15 cellular contexts compared by ENCODE assay signal in the genomic region with DNA sequence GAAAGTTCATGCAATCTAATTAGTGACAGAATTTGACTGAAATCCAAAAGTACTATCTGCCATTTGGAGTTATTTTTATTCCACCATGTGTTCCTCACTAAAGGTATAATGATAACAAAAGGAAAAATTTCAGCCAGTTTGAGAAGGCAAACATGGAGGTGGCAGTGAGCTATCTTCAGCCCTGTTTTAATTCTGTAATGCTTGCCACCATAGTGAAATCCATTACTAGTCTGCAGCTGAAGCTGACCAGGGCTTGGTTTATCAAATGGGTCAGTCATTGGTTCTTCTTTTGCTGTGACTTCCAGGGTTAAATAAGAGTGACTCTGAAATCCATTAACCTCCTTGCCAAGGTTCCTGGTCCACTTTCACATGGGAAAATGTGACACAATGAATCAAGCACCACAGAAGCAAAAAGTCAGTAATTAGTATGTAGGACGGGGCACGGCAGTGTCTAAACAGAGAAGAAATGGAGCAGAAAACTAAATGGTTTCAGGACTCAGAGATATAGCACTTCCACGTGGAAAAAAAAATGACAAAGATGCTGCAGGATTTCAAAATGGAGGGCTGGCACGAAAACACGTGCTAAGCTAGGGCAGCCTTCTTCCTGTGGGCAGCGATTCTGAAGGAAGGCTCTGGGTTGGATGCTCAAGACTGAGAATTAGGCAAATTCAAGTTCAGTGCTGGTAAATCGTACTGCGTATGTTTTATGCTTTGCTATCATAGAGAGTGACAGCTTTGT.
DNase-seq lines count a peak whose midpoint lies in the region; ATAC-seq and TF ChIP-seq lines count a peak whose summit lies in the region.
"Had no signal": no experiment of that assay in that cellular context is flagged by ENCODE, and none has a peak within 500 bp of the region (broad histone marks: within the 10 kb centered on the region; RNA-seq: fewer than 3 reads in every experiment).

No MANE protein-coding gene starts in this region.

- no peaks in the 10 kb centered on the region for H3K9me3 ChIP-seq in smooth muscle cell (replicated peaks; ENCODE audit: low read depth)
- H3K9me3 ChIP-seq: A549; BLaER1 treated with 17β-estradiol and CSF1 and Interleukin-3, amounts not matched to agents 10 nM and 100 nM had no signal

- H3K9me3 Mint-ChIP-seq in nephron progenitor cell = no peaks in the 10 kb centered on the region
- no peaks in the 10 kb centered on the region for H3K9me3 Mint-ChIP-seq in natural killer cell treated with Interleukin-12 subunit alpha and Interleukin-12 subunit beta and Interleukin-15 and Interleukin-18, amount 100 ng/mL, for 72 hours
- H3K9me3 Mint-ChIP-seq: CD4-positive, CD25-positive, alpha-beta regulatory T cell; H9 had no signal

- H4K20me1 ChIP-seq in smooth muscle cell (ENCODE audit: low read depth) = no peaks in the 10 kb centered on the region
- H4K20me1 ChIP-seq: BLaER1 treated with 17β-estradiol and CSF1 and Interleukin-3, amounts not matched to agents 10 nM and 100 nM had no signal

- no peak for TF ChIP-seq CTCF in nephron progenitor cell (IDR thresholded peaks at IDR 0.05)
- no peak for TF ChIP-seq CTCF in smooth muscle cell (IDR thresholded peaks at IDR 0.05; ENCODE audit: borderline replicate concordance, insufficient read depth, poor library complexity, severe bottlenecking)

- H3K27ac Mint-ChIP-seq in nephron progenitor cell = peak overlapping the region; percentile 76
- no peak overlapping the region for H3K27ac Mint-ChIP-seq in natural killer cell treated with Interleukin-12 subunit alpha and Interleukin-12 subunit beta and Interleukin-15 and Interleukin-18, amount 100 ng/mL, for 72 hours
- H3K27ac Mint-ChIP-seq: CD4-positive, CD25-positive, alpha-beta regulatory T cell; H9 had no signal

- no peak overlapping the region for H3K4me3 Mint-ChIP-seq in nephron progenitor cell
- no peak overlapping the region for H3K4me3 Mint-ChIP-seq in natural killer cell treated with Interleukin-12 subunit alpha and Interleukin-12 subunit beta and Interleukin-15 and Interleukin-18, amount 100 ng/mL, for 72 hours
- H3K4me3 Mint-ChIP-seq: CD4-positive, CD25-positive, alpha-beta regulatory T cell; H9 had no signal

- H3K4me2 ChIP-seq in smooth muscle cell = no peak overlapping the region
- H3K4me2 ChIP-seq: A549; BLaER1 treated with 17β-estradiol and CSF1 and Interleukin-3, amounts not matched to agents 10 nM and 100 nM had no signal

- no peaks in the 10 kb centered on the region for H3K4me1 ChIP-seq in smooth muscle cell (ENCODE audit: low read depth)
- H3K4me1 ChIP-seq: A549 had no signal

- H3K9ac ChIP-seq in smooth muscle cell (ENCODE audit: low read depth) = no peak overlapping the region
- H3K9ac ChIP-seq: BLaER1 treated with 17β-estradiol and CSF1 and Interleukin-3, amounts not matched to agents 10 nM and 100 nM had no signal

- no peak overlapping the region for H3K4me3 ChIP-seq in smooth muscle cell
- H3K4me3 ChIP-seq: A549; BLaER1 treated with 17β-estradiol and CSF1 and Interleukin-3, amounts not matched to agents 10 nM and 100 nM had no signal

- no peak for ATAC-seq in natural killer cell treated with Interleukin-12 subunit alpha and Interleukin-12 subunit beta and Interleukin-15 and Interleukin-18, amount 100 ng/mL, for 72 hours
- ATAC-seq: A549 had no signal

- no peak overlapping the region for H2AFZ ChIP-seq in smooth muscle cell (ENCODE audit: low read depth)

- WGBS in smooth muscle cell (ENCODE audit: low lambda C conversion rate) = 94% methylated on average over 8 of the region's 8 CpGs

- no peak overlapping the region for H3K27ac ChIP-seq in smooth muscle cell (ENCODE audit: low read depth)
- H3K27ac ChIP-seq: A549; BLaER1 treated with 17β-estradiol and CSF1 and Interleukin-3, amounts not matched to agents 10 nM and 100 nM had no signal

- DNase-seq in AG20443 (ENCODE audit: low spot score) (peak; percentile 25), NCI-H69 (lab: John Stamatoyannopoulos, UW) (peak; percentile 12), cerebellum (ENCODE audit: low spot score) (peak; percentile 58), nephron progenitor cell (no peak), smooth muscle cell (lab: John Stamatoyannopoulos, UW; ENCODE audit: unreplicated experiment) (no peak), midbrain (lab: John Stamatoyannopoulos, UW) (no peak)
- no peak for DNase-seq in stimulated activated CD4-positive, alpha-beta T cell treated with anti-CD3 and anti-CD28 coated beads, Interleukin-2, amount 100 ng/mL, for 24 hours
- no peak for DNase-seq in natural killer cell treated with Interleukin-12 subunit alpha and Interleukin-12 subunit beta and Interleukin-15 and Interleukin-18, amount 100 ng/mL, for 72 hours (ENCODE audit: low spot score)
- DNase-seq: CD4-positive, CD25-positive, alpha-beta regulatory T cell; DMS53; GOT3; H9; IMR-90 had no signal

- H3K27me3 Mint-ChIP-seq in nephron progenitor cell (ENCODE audit: low read depth, poor library complexity) = no peaks in the 10 kb centered on the region
- no peaks in the 10 kb centered on the region for H3K27me3 Mint-ChIP-seq in natural killer cell treated with Interleukin-12 subunit alpha and Interleukin-12 subunit beta and Interleukin-15 and Interleukin-18, amount 100 ng/mL, for 72 hours
- H3K27me3 Mint-ChIP-seq: CD4-positive, CD25-positive, alpha-beta regulatory T cell had no signal

- H3K36me3 Mint-ChIP-seq in nephron progenitor cell (ENCODE audit: low read depth) = peaks cover 56% of the 10 kb centered on the region
- no peaks in the 10 kb centered on the region for H3K36me3 Mint-ChIP-seq in natural killer cell treated with Interleukin-12 subunit alpha and Interleukin-12 subunit beta and Interleukin-15 and Interleukin-18, amount 100 ng/mL, for 72 hours
- H3K36me3 Mint-ChIP-seq: CD4-positive, CD25-positive, alpha-beta regulatory T cell had no signal

- H3K36me3 ChIP-seq in smooth muscle cell (ENCODE audit: low read depth) = no peaks in the 10 kb centered on the region
- H3K36me3 ChIP-seq: BLaER1 treated with 17β-estradiol and CSF1 and Interleukin-3, amounts not matched to agents 10 nM and 100 nM had no signal

- H3K27me3 ChIP-seq in smooth muscle cell (ENCODE audit: low read depth) = peaks cover 57% of the 10 kb centered on the region
- H3K27me3 ChIP-seq: BLaER1 treated with 17β-estradiol and CSF1 and Interleukin-3, amounts not matched to agents 10 nM and 100 nM had no signal

- H3K79me2 ChIP-seq in smooth muscle cell (ENCODE audit: low read depth) = no peaks in the 10 kb centered on the region

- H3K4me1 Mint-ChIP-seq in nephron progenitor cell = peaks cover 28% of the 10 kb centered on the region
- H3K4me1 Mint-ChIP-seq in natural killer cell treated with Interleukin-12 subunit alpha and Interleukin-12 subunit beta and Interleukin-15 and Interleukin-18, amount 100 ng/mL, for 72 hours (ENCODE audit: low read depth in 2 of 2) = no peaks in the 10 kb centered on the region

- H3F3A ChIP-seq in smooth muscle cell (ENCODE audit: low read depth) = no peaks in the 10 kb centered on the region

Comparison
In these comparisons a context has a peak if more than half of its experiments do, and no peak if none do; other contexts are left out.
1. DNase-seq: peak in AG20443 (single experiment), NCI-H69 (single experiment) and cerebellum (single experiment); none in nephron progenitor cell (single experiment), stimulated activated CD4-positive, alpha-beta T cell treated with anti-CD3 and anti-CD28 coated beads, Interleukin-2, amount 100 ng/mL, for 24 hours (0 of 2), smooth muscle cell (single experiment), natural killer cell treated with Interleukin-12 subunit alpha and Interleukin-12 subunit beta and Interleukin-15 and Interleukin-18, amount 100 ng/mL, for 72 hours (single experiment) and midbrain (single experiment).